20 cellular contexts compared by ENCODE assay signal in genomic region chr6:148291876-148292275, GRCh38. TPM values are rescaled to one million over a fixed set of nuclear protein-coding genes. Genes with fewer than 3 reads are reported as not detected.
DNase-seq lines count a peak whose midpoint lies in the region; ATAC-seq and TF ChIP-seq lines count a peak whose summit lies in the region.
"Had no signal": no experiment of that assay in that cellular context is flagged by ENCODE, and none has a peak within 500 bp of the region (broad histone marks: within the 10 kb centered on the region; RNA-seq: fewer than 3 reads in every experiment).

No MANE protein-coding gene starts in this region.

- H2BK120ac ChIP-seq in mesenchymal stem cell (ENCODE audit: low read depth, low read length), result no peak overlapping the region

- peaks cover 2% of the 10 kb centered on the region for H3K4me1 ChIP-seq in mesenchymal stem cell (ENCODE audit: control insufficient read depth, insufficient read depth, low read depth, low read length)
- H3K4me1 ChIP-seq: BLaER1 had no signal

- H3K9me3 Mint-ChIP-seq in HFFc6, result no peaks in the 10 kb centered on the region
- no peaks in the 10 kb centered on the region for H3K9me3 Mint-ChIP-seq in WTC11
- H3K9me3 Mint-ChIP-seq: CD4-positive, alpha-beta memory T cell had no signal

- H3K79me1 ChIP-seq in mesenchymal stem cell (replicated peaks; ENCODE audit: low read length, poor library complexity, severe bottlenecking), result peaks cover 2% of the 10 kb centered on the region

- H3K36me3 ChIP-seq in mesenchymal stem cell (ENCODE audit: control insufficient read depth in 1 of 2, insufficient read depth in 2 of 2, low read depth in 1 of 2, low read length in 2 of 2), result peaks cover 0 to 48% of the 10 kb centered on the region in 2 experiments
- H3K36me3 ChIP-seq: BLaER1 had no signal

- no peak overlapping the region for H3K4me2 ChIP-seq in mesenchymal stem cell (ENCODE audit: low read length, poor library complexity, severe bottlenecking)
- H3K4me2 ChIP-seq: BLaER1 had no signal

- H2AFZ ChIP-seq in mesenchymal stem cell (ENCODE audit: low read depth, low read length), result no peak overlapping the region

- H2BK12ac ChIP-seq in mesenchymal stem cell (ENCODE audit: low read length in 2 of 2), result no peak overlapping the region

- POLR2A ChIA-PET in WTC11 (lab: Charles Lee), result no interaction called here

- 32% methylated on average over 1 of the region's 1 CpG for WGBS in mesenchymal stem cell

- H3K27me3 Mint-ChIP-seq in HFFc6 (ENCODE audit: insufficient read depth) (no peaks in the 10 kb centered on the region), WTC11 (ENCODE audit: low read depth) (no peaks in the 10 kb centered on the region)

- H3K9ac ChIP-seq in mesenchymal stem cell (ENCODE audit: low read length), result peak overlapping the region; percentile 12
- H3K9ac ChIP-seq: BLaER1 had no signal

- no peaks in the 10 kb centered on the region for H3K27me3 ChIP-seq in mesenchymal stem cell (ENCODE audit: control insufficient read depth in 1 of 2, insufficient read depth in 1 of 2, low read length in 2 of 2)
- H3K27me3 ChIP-seq: BLaER1 had no signal

- no peak overlapping the region for H3K18ac ChIP-seq in mesenchymal stem cell (ENCODE audit: low read depth in 1 of 2, low read length in 2 of 2)

- H3K4me3 ChIP-seq in AG10803 (ENCODE audit: low read length) (no peak overlapping the region), coronary artery (no peak overlapping the region), mesenchymal stem cell (ENCODE audit: insufficient read depth in 1 of 2, low read depth in 1 of 2, low read length in 2 of 2) (no peak overlapping the region)
- H3K4me3 ChIP-seq: BLaER1, K562 had no signal

- no peak overlapping the region for H2AK5ac ChIP-seq in mesenchymal stem cell (ENCODE audit: low read length, severe bottlenecking)

- H3K23ac ChIP-seq in mesenchymal stem cell (ENCODE audit: low read length in 2 of 2), result no peak overlapping the region

- peak; percentile 53 for DNase-seq in AG10803 (ENCODE audit: low read depth)
- peak; percentile 22 for DNase-seq in HFFc6
- no peak for DNase-seq in coronary artery (ENCODE audit: low spot score)
- DNase-seq in mesenchymal stem cell, result no peak
- DNase-seq in medulla oblongata (ENCODE audit: extremely low spot score), result no peak
- DNase-seq in stimulated activated CD4-positive, alpha-beta T cell treated with anti-CD3 and anti-CD28 coated beads, Interleukin-4, amount 100 ng/mL, for 4 hours, result no peak
- no peak for DNase-seq in WTC11 (ENCODE audit: low spot score)
- DNase-seq: CD4-positive, alpha-beta memory T cell; DMS153; EL; GOT3; NCI-H1105; NCI-H1694; NCI-H510A; NCI-H774; OCI-M1; Right ventricle myocardium superior had no signal

- no peak for ATAC-seq in WTC11
- ATAC-seq: HCT116, K562 had no signal

- H3K4me3 Mint-ChIP-seq in HFFc6 (peak overlapping the region; percentile 48), WTC11 (no peak overlapping the region)
- H3K4me3 Mint-ChIP-seq: CD4-positive, alpha-beta memory T cell had no signal

- H3K4ac ChIP-seq in mesenchymal stem cell (ENCODE audit: low read depth in 1 of 2, low read length in 2 of 2), result no peak overlapping the region

- H3K36me3 Mint-ChIP-seq in HFFc6 (ENCODE audit: low read depth) (peaks cover 31% of the 10 kb centered on the region), WTC11 (no peaks in the 10 kb centered on the region)
- H3K36me3 Mint-ChIP-seq: CD4-positive, alpha-beta memory T cell had no signal

- CTCF ChIA-PET in WTC11 (lab: Charles Lee), result no interaction called here

- no peaks in the 10 kb centered on the region for H3K9me3 ChIP-seq in mesenchymal stem cell (ENCODE audit: control insufficient read depth, low read length)
- H3K9me3 ChIP-seq: BLaER1 had no signal

- no peak overlapping the region for H3K14ac ChIP-seq in mesenchymal stem cell (ENCODE audit: low read length in 2 of 2)

- H3K4me1 Mint-ChIP-seq in HFFc6 (ENCODE audit: low read depth) (peaks cover 35% of the 10 kb centered on the region), WTC11 (peaks cover 13% of the 10 kb centered on the region)
- H3K4me1 Mint-ChIP-seq: CD4-positive, alpha-beta memory T cell had no signal

- no peak overlapping the region for H4K91ac ChIP-seq in mesenchymal stem cell (ENCODE audit: low read length)

- no peak for TF ChIP-seq CTCF in AG10803 (conservative IDR thresholded peaks at IDR 0.05; ENCODE audit: low read length)
- TF ChIP-seq CTCF in HFFc6 (IDR thresholded peaks at IDR 0.05), result no peak
- TF ChIP-seq CTCF in coronary artery (IDR thresholded peaks at IDR 0.05), result no peak
- TF ChIP-seq CTCF in WTC11 (IDR thresholded peaks at IDR 0.05), result no peak

- no peak overlapping the region for H4K8ac ChIP-seq in mesenchymal stem cell (ENCODE audit: low read length)

- no peak overlapping the region for H2BK5ac ChIP-seq in mesenchymal stem cell (ENCODE audit: low read depth, low read length, poor library complexity, severe bottlenecking)

- H3K27ac ChIP-seq in coronary artery, result peak overlapping the region; percentile 37 to 64
- no peak overlapping the region for H3K27ac ChIP-seq in mesenchymal stem cell (ENCODE audit: low read length, poor library complexity, severe bottlenecking)
- H3K27ac ChIP-seq: BLaER1 had no signal

- H2BK15ac ChIP-seq in mesenchymal stem cell (ENCODE audit: low read depth, poor library complexity, severe bottlenecking), result no peak overlapping the region

- H3K27ac Mint-ChIP-seq in HFFc6, result peak overlapping the region; percentile 61
- no peak overlapping the region for H3K27ac Mint-ChIP-seq in WTC11
- H3K27ac Mint-ChIP-seq: CD4-positive, alpha-beta memory T cell had no signal

TF ChIP-seq in WTC11, 78 proteins besides CTCF, POLR2A, EP300 and RAD21:
- TF ChIP-seq SMAD4 (CRISPR knock-in tag; IDR thresholded peaks at IDR 0.05), result no peak
- no peak for TF ChIP-seq SOX15 (CRISPR knock-in tag; IDR thresholded peaks at IDR 0.05)
- no peak for TF ChIP-seq TEAD1 (CRISPR knock-in tag; IDR thresholded peaks at IDR 0.05)
- no peak for TF ChIP-seq IRF2 (CRISPR knock-in tag; IDR thresholded peaks at IDR 0.05; ENCODE audit: borderline replicate concordance, low read depth)
- no peak for TF ChIP-seq TCF7 (CRISPR knock-in tag; IDR thresholded peaks at IDR 0.05; ENCODE audit: low read depth)
- no peak for TF ChIP-seq FOXP4 (CRISPR knock-in tag; IDR thresholded peaks at IDR 0.05)
- TF ChIP-seq ESRRA (CRISPR knock-in tag; IDR thresholded peaks at IDR 0.05; ENCODE audit: borderline replicate concordance), result no peak
- TF ChIP-seq PREB (CRISPR knock-in tag; IDR thresholded peaks at IDR 0.05; ENCODE audit: borderline replicate concordance), result no peak
- TF ChIP-seq TP53 (CRISPR knock-in tag; IDR thresholded peaks at IDR 0.05), result no peak
- TF ChIP-seq PRRX2 (CRISPR knock-in tag; IDR thresholded peaks at IDR 0.05), result no peak

RNA-seq across cellular contexts. Expression of gene SASH1, which starts 50.8 kb away (rescaled TPM):
- 10 to 100 TPM; 66.0 to 91.4 (median 88.4) TPM for total RNA-seq in HFFc6 (2021; fragmentation: NEBNext Ultra II Directional; extraction: Animal tissue kit (Norgen Biotek cat#: 25700))
- 35.8 TPM for polyA plus RNA-seq in mesenchymal stem cell (2013, experiment 1 of 2)
- 34.3 TPM for polyA plus RNA-seq in mesenchymal stem cell (2013, experiment 2 of 2)
- 21.7 to 27.4 TPM (median 24.0 TPM) in 3 replicates for total RNA-seq in WTC11 (2021)

Comparison
In these comparisons a context has a peak if more than half of its experiments do, and no peak if none do; other contexts are left out.
1. DNase-seq: peak in AG10803 (single experiment) and HFFc6 (single experiment); none in coronary artery (single experiment), mesenchymal stem cell (single experiment), medulla oblongata (single experiment), stimulated activated CD4-positive, alpha-beta T cell treated with anti-CD3 and anti-CD28 coated beads, Interleukin-4, amount 100 ng/mL, for 4 hours (0 of 2) and WTC11 (single experiment).